1 cellular context compared by ENCODE assay signal in the genomic region with DNA sequence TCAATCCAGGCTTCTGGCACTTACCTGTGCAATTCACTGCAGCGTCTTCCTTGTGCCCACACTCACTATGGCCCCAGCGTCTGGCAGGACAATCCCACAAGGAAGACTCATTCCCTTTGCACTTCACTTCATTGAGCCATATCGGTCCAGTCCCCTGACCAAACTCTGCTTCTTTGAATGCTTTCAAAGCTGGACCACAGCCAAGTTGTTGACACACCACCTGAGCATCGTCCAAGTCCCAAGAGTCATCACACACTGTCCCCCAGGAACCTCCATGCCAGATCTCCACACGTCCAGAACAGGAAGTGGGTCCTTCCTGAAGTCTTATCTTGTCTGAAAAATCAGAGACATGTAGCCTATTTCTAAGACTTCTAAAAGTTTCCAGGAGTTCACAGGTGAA.
TF ChIP-seq lines count a peak whose summit lies in the region.

No MANE protein-coding gene starts in this region.

TF ChIP-seq in K562, 482 proteins besides CTCF, POLR2A, EP300 and RAD21 (continued from another document):
- TF ChIP-seq RBM39 (optimal IDR thresholded peaks at IDR 0.05; ENCODE audit: low read depth, low read length) = no peak
- no peak for TF ChIP-seq ZNF232 (CRISPR knock-in tag; IDR thresholded peaks at IDR 0.05)
